Comparison of ENCODE assay signal across 10 cellular contexts in the genomic region with DNA sequence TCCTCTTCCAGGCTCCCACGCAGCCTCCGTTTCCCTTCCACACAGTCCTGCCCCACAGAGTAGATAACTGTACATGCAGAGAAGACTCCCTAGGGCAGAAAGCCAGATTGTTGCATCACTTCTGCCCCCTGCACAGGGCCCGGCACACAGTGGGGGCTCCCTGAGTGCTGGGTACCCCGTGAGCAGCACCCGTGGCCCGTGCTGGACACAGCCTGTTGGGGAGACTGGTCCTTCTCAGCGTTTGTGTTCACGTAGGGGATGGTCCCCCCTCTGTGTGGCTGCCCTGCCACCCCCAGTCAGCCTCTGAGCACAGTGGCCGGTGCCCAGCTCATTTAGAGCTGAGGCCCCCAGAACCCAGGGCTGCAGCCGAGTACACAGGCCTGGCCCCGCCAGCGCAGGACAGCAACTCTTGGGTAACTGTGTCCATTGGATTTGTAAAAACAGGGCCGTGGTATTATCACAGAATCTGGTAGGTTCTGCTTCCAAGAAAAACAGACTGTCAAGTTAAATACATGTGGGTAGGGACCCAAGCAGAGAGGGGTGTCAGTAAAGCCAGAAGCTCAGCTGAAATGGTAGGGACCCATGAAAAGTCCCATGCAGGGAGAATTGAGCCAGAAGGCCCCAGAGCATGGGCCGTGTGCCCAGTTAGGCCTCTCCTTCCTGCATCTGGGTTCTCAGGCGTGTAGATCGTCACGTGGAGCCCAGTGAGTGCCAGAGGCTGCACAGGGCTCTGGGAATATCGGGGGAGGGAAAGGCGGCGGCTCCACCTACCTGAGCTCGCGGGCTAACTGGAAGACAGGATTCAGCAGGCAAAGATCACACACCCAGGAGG.
A peak's percentile ranks its signal among the peaks of the same experiment; 100 is the strongest.
DNase-seq lines count a peak whose midpoint lies in the region; ATAC-seq and TF ChIP-seq lines count a peak whose summit lies in the region.
"Had no signal": no experiment of that assay in that cellular context is flagged by ENCODE, and none has a peak within 500 bp of the region (broad histone marks: within the 10 kb centered on the region; RNA-seq: fewer than 3 reads in every experiment).

No MANE protein-coding gene starts in this region.

- TF ChIP-seq EP300 in suprapubic skin (IDR thresholded peaks at IDR 0.05) = no peak

- no peaks in the 10 kb centered on the region for H3K9me3 ChIP-seq in suprapubic skin
- H3K9me3 ChIP-seq: right lobe of liver had no signal

- peaks cover 29% of the 10 kb centered on the region for H3K4me1 ChIP-seq in suprapubic skin
- H3K4me1 ChIP-seq: right lobe of liver had no signal

- H3K4me3 ChIP-seq in suprapubic skin = peak overlapping the region; percentile 15
- H3K4me3 ChIP-seq: right lobe of liver had no signal

- WGBS in suprapubic skin = 73% methylated on average over 22 of the region's 22 CpGs

- no peaks in the 10 kb centered on the region for H3K27me3 ChIP-seq in suprapubic skin
- H3K27me3 ChIP-seq: right lobe of liver had no signal

- peak overlapping the region; percentile 12 for H3K27ac ChIP-seq in suprapubic skin
- H3K27ac ChIP-seq: right lobe of liver had no signal

- ATAC-seq in left colon (peak; percentile 80), HG02623 (IDR thresholded peaks at IDR 0.05; ENCODE audit: unreplicated experiment) (no peak), GM18907 (IDR thresholded peaks at IDR 0.05; ENCODE audit: unreplicated experiment) (no peak)

- intact Hi-C loops in left colon (cut with DNase I, micrococcal nuclease) = no loop called here

- DNase-seq in NCI-H1694 (lab: John Stamatoyannopoulos, UW) (peak; percentile 94), dermis blood vessel endothelial cell (peak; percentile 55), left colon (peak; percentile 49 to 76), suprapubic skin (ENCODE audit: low spot score in 2 of 2) (no peak), NCI-H1092 (lab: John Stamatoyannopoulos, UW) (no peak)
- no peak for DNase-seq in activated CD8-positive, alpha-beta memory T cell treated with anti-CD3 and anti-CD28 coated beads, Interleukin-2, amount 50 U/mL, for 48 hours
- DNase-seq: foreskin melanocyte, right lobe of liver had no signal

- TF ChIP-seq POLR2A in suprapubic skin (IDR thresholded peaks at IDR 0.05) = no peak

- TF ChIP-seq CTCF in suprapubic skin (IDR thresholded peaks at IDR 0.05) = no peak

- H3K36me3 ChIP-seq in suprapubic skin = no peaks in the 10 kb centered on the region
- H3K36me3 ChIP-seq: right lobe of liver had no signal

Comparison
In these comparisons a context has a peak if more than half of its experiments do, and no peak if none do; other contexts are left out.
1. DNase-seq: peak in NCI-H1694 (single experiment), dermis blood vessel endothelial cell (single experiment) and left colon (2 of 2); none in suprapubic skin (0 of 2), activated CD8-positive, alpha-beta memory T cell treated with anti-CD3 and anti-CD28 coated beads, Interleukin-2, amount 50 U/mL, for 48 hours (single experiment) and NCI-H1092 (single experiment).